Comparison of ENCODE assay signal across 10 cellular contexts in genomic region chr1:110343249-110343648, GRCh38.
DNase-seq lines count a peak whose midpoint lies in the region; ATAC-seq and TF ChIP-seq lines count a peak whose summit lies in the region.
"Had no signal": no experiment of that assay in that cellular context is flagged by ENCODE, and none has a peak within 500 bp of the region (broad histone marks: within the 10 kb centered on the region; RNA-seq: fewer than 3 reads in every experiment).

No MANE protein-coding gene starts in this region.

- H3K4me1 ChIP-seq in BLaER1 (peaks cover 80% of the 10 kb centered on the region), HEK293 (ENCODE audit: control insufficient read depth, insufficient read depth, low read length) (peaks cover 12% of the 10 kb centered on the region)

- no peak overlapping the region for H3K4me3 Mint-ChIP-seq in activated naive CD8-positive, alpha-beta T cell
- peak overlapping the region; percentile 69 for H3K4me3 Mint-ChIP-seq in memory B cell

- H3K36me3 Mint-ChIP-seq in activated naive CD8-positive, alpha-beta T cell, result peaks cover 26% of the 10 kb centered on the region
- peaks cover 32% of the 10 kb centered on the region for H3K36me3 Mint-ChIP-seq in memory B cell

- H3K9me3 Mint-ChIP-seq in activated naive CD8-positive, alpha-beta T cell (ENCODE audit: low read depth), result no peaks in the 10 kb centered on the region
- H3K9me3 Mint-ChIP-seq in memory B cell, result no peaks in the 10 kb centered on the region

- H3K9me3 ChIP-seq in BLaER1 (no peaks in the 10 kb centered on the region), HEK293 (ENCODE audit: control insufficient read depth, insufficient read depth, low read depth, low read length) (no peaks in the 10 kb centered on the region)
- H3K9me3 ChIP-seq: tibial nerve had no signal

- DNase-seq in memory B cell (ENCODE audit: low spot score in 2 of 2) (no peak), dedifferentiated amniotic fluid mesenchymal stem cell (ENCODE audit: extremely low spot score) (no peak), NCI-H2196 treated with DMSO at 0.1 percent for 48 hours (lab: John Stamatoyannopoulos, UW; ENCODE audit: unreplicated experiment) (no peak), D341Med (ENCODE audit: low spot score) (no peak)
- DNase-seq: NCI-H69 had no signal

- no peaks in the 10 kb centered on the region for H3K27me3 ChIP-seq in BLaER1
- H3K27me3 ChIP-seq: tibial nerve had no signal

- H3K4me2 ChIP-seq in BLaER1, result peak overlapping the region; percentile 95

- H3K4me3 ChIP-seq in BLaER1 (peak overlapping the region; percentile 79), HEK293 (ENCODE audit: low read depth, low read length) (no peak overlapping the region; the same call in 1 of the 2 replicates)
- H3K4me3 ChIP-seq: tibial nerve had no signal

- peak overlapping the region; percentile 93 for H3K27ac Mint-ChIP-seq in activated naive CD8-positive, alpha-beta T cell
- no peak overlapping the region for H3K27ac Mint-ChIP-seq in memory B cell

- H3K27ac ChIP-seq in BLaER1 (no peak overlapping the region), HEK293 (ENCODE audit: extremely low read depth, low read depth, low read length) (no peak overlapping the region)
- H3K27ac ChIP-seq: tibial nerve had no signal

- H4K20me1 ChIP-seq in BLaER1, result peaks cover 88% of the 10 kb centered on the region

- peaks cover 55% of the 10 kb centered on the region for H3K36me3 ChIP-seq in BLaER1
- peaks cover 12 to 68% of the 10 kb centered on the region in 2 experiments; a peak in 2 of 3 replicates for H3K36me3 ChIP-seq in HEK293 (ENCODE audit: control insufficient read depth in 2 of 2, insufficient read depth in 1 of 2, low read length in 2 of 2)

- peaks cover 79% of the 10 kb centered on the region for H3K4me1 Mint-ChIP-seq in activated naive CD8-positive, alpha-beta T cell (ENCODE audit: low read depth)
- H3K4me1 Mint-ChIP-seq in memory B cell, result peaks cover 47% of the 10 kb centered on the region

- TF ChIP-seq CTCF in HEK293 (tag by site-specific recombination; IDR thresholded peaks at IDR 0.05), result no peak

- peak overlapping the region; percentile 98; the same call in 1 of the 2 replicates for H3K9ac ChIP-seq in BLaER1

- POLR2A ChIA-PET in HEK293 (lab: Yijun Ruan, JAX), result no interaction called here

- H3K27me3 Mint-ChIP-seq in activated naive CD8-positive, alpha-beta T cell, result no peaks in the 10 kb centered on the region
- no peaks in the 10 kb centered on the region for H3K27me3 Mint-ChIP-seq in memory B cell

- no peak for ATAC-seq in memory B cell (ENCODE audit: low read depth)
- no peak for ATAC-seq in HG03280 (IDR thresholded peaks at IDR 0.05; ENCODE audit: unreplicated experiment)

- CTCF ChIA-PET in HEK293 (lab: Yijun Ruan, JAX), result interaction anchor here (0.7 kb wide), 1 partner anchor 118 kb away, joined by 3 read pairs; no protein-coding TSS in a partner anchor

TF ChIP-seq in HEK293, 187 proteins besides CTCF, POLR2A, EP300 and RAD21:
- TF ChIP-seq ZNF600 (tag by site-specific recombination; IDR thresholded peaks at IDR 0.05) (no peak), ZSCAN23 (tag by site-specific recombination; IDR thresholded peaks at IDR 0.05) (no peak), REST (tag by site-specific recombination; IDR thresholded peaks at IDR 0.05) (peak; percentile 51; the same call in 1 of the 2 replicates), ZNF664 (tag by site-specific recombination; IDR thresholded peaks at IDR 0.05) (peak; percentile 56; the same call in 1 of the 2 replicates)
